In genomic region chr3:94159062-94159726, GRCh38 we compare ENCODE assay signal across 1 cellular context.
TF ChIP-seq lines count a peak whose summit lies in the region.

No MANE protein-coding gene starts in this region.

TF ChIP-seq in GM23338, 12 proteins besides CTCF, POLR2A, EP300 and RAD21 (continued from another document):
- TF ChIP-seq REST (IDR thresholded peaks at IDR 0.05; ENCODE audit: unreplicated experiment) (no peak), JUNB (IDR thresholded peaks at IDR 0.05; ENCODE audit: unreplicated experiment) (no peak), POLR2AphosphoS5 (IDR thresholded peaks at IDR 0.05; ENCODE audit: low read depth) (no peak)
TF ChIP-seq in GM23338: peak in this region for 0.
